9 cellular contexts compared by ENCODE assay signal in the genomic region with DNA sequence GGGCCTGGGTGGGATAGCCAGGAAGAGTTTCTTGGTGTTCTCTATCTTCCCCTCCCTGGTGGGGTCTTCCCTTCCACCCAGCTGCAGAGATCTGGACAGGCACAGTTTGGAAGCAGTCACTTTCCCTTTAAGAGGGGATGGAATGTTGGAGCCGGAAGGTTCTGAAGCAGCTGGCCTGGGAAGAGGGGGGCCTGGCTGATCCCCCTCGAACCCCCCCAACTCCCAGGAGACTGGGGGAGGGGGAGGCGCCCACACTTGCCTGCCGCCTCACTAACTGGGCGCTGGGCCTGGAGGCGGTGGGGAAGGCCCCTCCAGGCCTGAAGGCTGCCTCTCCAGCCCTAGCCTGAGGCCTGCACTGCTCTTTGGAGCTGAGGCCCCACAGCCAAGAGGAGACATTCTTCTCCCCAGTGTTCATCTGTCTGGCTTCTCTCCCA. TPM values are rescaled to one million over a fixed set of nuclear protein-coding genes. Genes with fewer than 3 reads are reported as not detected.
DNase-seq lines count a peak whose midpoint lies in the region; ATAC-seq, FAIRE-seq and TF ChIP-seq lines count a peak whose summit lies in the region.
"Had no signal": no experiment of that assay in that cellular context is flagged by ENCODE, and none has a peak within 500 bp of the region (broad histone marks: within the 10 kb centered on the region; RNA-seq: fewer than 3 reads in every experiment).

No MANE protein-coding gene starts in this region.

- H3K9me3 Mint-ChIP-seq in HFFc6 (no peaks in the 10 kb centered on the region), neural crest cell (no peaks in the 10 kb centered on the region)
- H3K9me3 Mint-ChIP-seq in activated CD4-positive, alpha-beta memory T cell treated with anti-CD3 and anti-CD28 coated beads, Interleukin-2, amount 10 ng/mL, durations not matched to agents 7 days and 5 days: no peaks in the 10 kb centered on the region

- TF ChIP-seq EP300 in gastroesophageal sphincter (IDR thresholded peaks at IDR 0.05): no peak

- H3K9me3 ChIP-seq in BLaER1 treated with 17β-estradiol and CSF1 and Interleukin-3, amounts not matched to agents 10 nM and 100 nM (replicated peaks in 1 of 11): no peaks in the 10 kb centered on the region
- H3K9me3 ChIP-seq in gastroesophageal sphincter: no peaks in the 10 kb centered on the region

- FAIRE-seq in GM12892 (lab: Jason Lieb, UNC): no peak

- WGBS in gastroesophageal sphincter (ENCODE audit: low coverage in 1 of 2), 2 donors: 0% methylated on average over 5 of the region's 6 CpGs; no CpG with 5 or more reads in 1 of the 2 donors

- POLR2A ChIA-PET in activated CD4-positive, alpha-beta memory T cell treated with anti-CD3 and anti-CD28 coated beads, Interleukin-2, amount 10 ng/mL, durations not matched to agents 7 days and 5 days (lab: Charles Lee): interaction anchor here (1.5 to 2.8 kb wide), 2 partner anchors 9 to 22 kb away, joined by 4 to 27 read pairs; a partner anchor contains a TSS

- no peak for TF ChIP-seq POLR2A in gastroesophageal sphincter (IDR thresholded peaks at IDR 0.05)
- TF ChIP-seq POLR2A in GM12892 (IDR thresholded peaks at IDR 0.05; ENCODE audit: low read depth, low read length): no peak

- peaks cover 0 to 22% (median 6%) of the 10 kb centered on the region in 11 experiments; a peak in 11 of 22 replicates for H3K36me3 ChIP-seq in BLaER1 treated with 17β-estradiol and CSF1 and Interleukin-3, amounts not matched to agents 10 nM and 100 nM
- H3K36me3 ChIP-seq in gastroesophageal sphincter: no peaks in the 10 kb centered on the region

- peak overlapping the region; percentile 77 to 89 (median 87) for H3K27ac ChIP-seq in BLaER1 treated with 17β-estradiol and CSF1 and Interleukin-3, amounts not matched to agents 10 nM and 100 nM
- peak overlapping the region; percentile 76 to 95 (median 94) for H3K27ac ChIP-seq in gastroesophageal sphincter

- no peaks in the 10 kb centered on the region for H3K27me3 ChIP-seq in BLaER1 treated with 17β-estradiol and CSF1 and Interleukin-3, amounts not matched to agents 10 nM and 100 nM
- H3K27me3 ChIP-seq in gastroesophageal sphincter: no peaks in the 10 kb centered on the region

- peaks cover 15% of the 10 kb centered on the region for H3K36me3 Mint-ChIP-seq in HFFc6 (ENCODE audit: low read depth)
- peaks cover 4% of the 10 kb centered on the region for H3K36me3 Mint-ChIP-seq in activated CD4-positive, alpha-beta memory T cell treated with anti-CD3 and anti-CD28 coated beads, Interleukin-2, amount 10 ng/mL, durations not matched to agents 7 days and 5 days (ENCODE audit: low read depth)
- H3K36me3 Mint-ChIP-seq in neural crest cell (ENCODE audit: low read depth): peaks cover 2% of the 10 kb centered on the region

- peak; percentile 6 for DNase-seq in HFFc6
- DNase-seq in activated CD4-positive, alpha-beta memory T cell treated with anti-CD3 and anti-CD28 coated beads, Interleukin-2, amount 10 ng/mL, durations not matched to agents 7 days and 5 days: no peak
- no peak for DNase-seq in neural crest cell (ENCODE audit: low read depth, low spot score)
- DNase-seq in GM12892 (ENCODE audit: insufficient read length): no peak
- no peak for DNase-seq in NCI-H774 (lab: John Stamatoyannopoulos, UW)

- no peaks in the 10 kb centered on the region; the same call in 1 of the 2 replicates for H3K27me3 Mint-ChIP-seq in HFFc6 (ENCODE audit: insufficient read depth)
- H3K27me3 Mint-ChIP-seq in activated CD4-positive, alpha-beta memory T cell treated with anti-CD3 and anti-CD28 coated beads, Interleukin-2, amount 10 ng/mL, durations not matched to agents 7 days and 5 days: no peaks in the 10 kb centered on the region
- no peaks in the 10 kb centered on the region for H3K27me3 Mint-ChIP-seq in neural crest cell (ENCODE audit: low read depth)

- peak overlapping the region; percentile 82 for H3K27ac Mint-ChIP-seq in HFFc6
- H3K27ac Mint-ChIP-seq in activated CD4-positive, alpha-beta memory T cell treated with anti-CD3 and anti-CD28 coated beads, Interleukin-2, amount 10 ng/mL, durations not matched to agents 7 days and 5 days: peak overlapping the region; percentile 79
- H3K27ac Mint-ChIP-seq in neural crest cell (ENCODE audit: unreplicated experiment): peak overlapping the region; percentile 90

- peaks cover 31 to 60% (median 51%) of the 10 kb centered on the region in 11 experiments; a peak in 21 of 22 replicates for H4K20me1 ChIP-seq in BLaER1 treated with 17β-estradiol and CSF1 and Interleukin-3, amounts not matched to agents 10 nM and 100 nM

- no peak for TF ChIP-seq CTCF in HFFc6 (IDR thresholded peaks at IDR 0.05)
- TF ChIP-seq CTCF in gastroesophageal sphincter (IDR thresholded peaks at IDR 0.05): no peak
- TF ChIP-seq CTCF in neural crest cell (conservative IDR thresholded peaks at IDR 0.05): no peak

- peak; percentile 42 for ATAC-seq in gastroesophageal sphincter
- ATAC-seq in GM18909 (IDR thresholded peaks at IDR 0.05; ENCODE audit: poor library complexity, unreplicated experiment): no peak

- peak overlapping the region; percentile 91 for H3K4me3 Mint-ChIP-seq in HFFc6
- H3K4me3 Mint-ChIP-seq in activated CD4-positive, alpha-beta memory T cell treated with anti-CD3 and anti-CD28 coated beads, Interleukin-2, amount 10 ng/mL, durations not matched to agents 7 days and 5 days: peak overlapping the region; percentile 93
- peak overlapping the region; percentile 93 for H3K4me3 Mint-ChIP-seq in neural crest cell

- H3K4me1 Mint-ChIP-seq in HFFc6 (ENCODE audit: low read depth) (peaks cover 50% of the 10 kb centered on the region), neural crest cell (peaks cover 45% of the 10 kb centered on the region)
- H3K4me1 Mint-ChIP-seq in activated CD4-positive, alpha-beta memory T cell treated with anti-CD3 and anti-CD28 coated beads, Interleukin-2, amount 10 ng/mL, durations not matched to agents 7 days and 5 days: peaks cover 31% of the 10 kb centered on the region

- H3K9ac ChIP-seq in BLaER1 treated with 17β-estradiol and CSF1 and Interleukin-3, amounts not matched to agents 10 nM and 100 nM: peak overlapping the region; percentile 86 to 96 (median 91)

- H3K4me2 ChIP-seq in BLaER1 treated with 17β-estradiol and CSF1 and Interleukin-3, amounts not matched to agents 10 nM and 100 nM: peak overlapping the region; percentile 95 to 99 (median 98)

- peaks cover 33 to 56% (median 47%) of the 10 kb centered on the region in 10 experiments for H3K4me1 ChIP-seq in BLaER1 treated with 17β-estradiol and CSF1 and Interleukin-3, amounts not matched to agents 10 nM and 100 nM
- H3K4me1 ChIP-seq in gastroesophageal sphincter: peaks cover 3 to 72% (median 34%) of the 10 kb centered on the region in 3 donors

- peak overlapping the region; percentile 76 to 98 (median 90) for H3K4me3 ChIP-seq in BLaER1 treated with 17β-estradiol and CSF1 and Interleukin-3, amounts not matched to agents 10 nM and 100 nM
- peak overlapping the region; percentile 94 to 97 for H3K4me3 ChIP-seq in gastroesophageal sphincter

- CTCF ChIA-PET in activated CD4-positive, alpha-beta memory T cell treated with anti-CD3 and anti-CD28 coated beads, Interleukin-2, amount 10 ng/mL, durations not matched to agents 7 days and 5 days (lab: Charles Lee): interaction anchor here (0.7 to 1.4 kb wide), 2 partner anchors 29 to 1187 kb away, joined by 4 to 6 read pairs; a partner anchor contains a TSS

RNA-seq across cellular contexts. Expression of a gene that starts 1.4 kb away (rescaled TPM):
- 10 to 100 TPM; 59.2 to 73.5 (median 64.9) TPM for total RNA-seq in HFFc6 (2021; fragmentation: NEBNext Ultra II Directional; extraction: Animal tissue kit (Norgen Biotek cat#: 25700))
- 10 to 100 TPM; 33.2 to 40.7 TPM for total RNA-seq in activated CD4-positive, alpha-beta memory T cell treated with anti-CD3 and anti-CD28 coated beads, Interleukin-2, amount 10 ng/mL, durations not matched to agents 7 days and 5 days
- total RNA-seq in gastroesophageal sphincter (100 to 1,000 TPM in 1 of 4 donors, 10 to 100 TPM in 3; 56.8 to 117 (median 66.4) TPM), neural crest cell (90.9 and 93.8 TPM in 2 replicates)
- polyA plus RNA-seq in GM12892 (2012; ENCODE audit: missing spikeins): 14.3 TPM

RNA-seq across cellular contexts. Expression of a gene that starts 18.1 kb away (rescaled TPM):
- total RNA-seq in HFFc6 (2021; fragmentation: NEBNext Ultra II Directional; extraction: Animal tissue kit (Norgen Biotek cat#: 25700)): 100 to 1,000 TPM; 796 to 849 (median 832) TPM
- total RNA-seq in activated CD4-positive, alpha-beta memory T cell treated with anti-CD3 and anti-CD28 coated beads, Interleukin-2, amount 10 ng/mL, durations not matched to agents 7 days and 5 days: 100 to 1,000 TPM; 206 to 218 TPM
- total RNA-seq in gastroesophageal sphincter: 100 to 1,000 TPM; 234 to 322 (median 288) TPM
- total RNA-seq in neural crest cell: 271 and 289 TPM in 2 replicates
- 157 TPM for polyA plus RNA-seq in GM12892 (2012; ENCODE audit: missing spikeins)

RNA-seq across cellular contexts. Expression of a gene that starts 21.4 kb away (rescaled TPM):
- total RNA-seq in HFFc6 (2021; fragmentation: NEBNext Ultra II Directional; extraction: Animal tissue kit (Norgen Biotek cat#: 25700)): 10 to 100 TPM; 27.5 to 33.1 (median 31.4) TPM
- 10 to 100 TPM; 45.9 to 47.8 TPM for total RNA-seq in activated CD4-positive, alpha-beta memory T cell treated with anti-CD3 and anti-CD28 coated beads, Interleukin-2, amount 10 ng/mL, durations not matched to agents 7 days and 5 days
- total RNA-seq in gastroesophageal sphincter: 10 to 100 TPM; 36.2 to 49.2 (median 44.3) TPM
- total RNA-seq in neural crest cell: 54.8 and 57.7 TPM in 2 replicates
- 33.8 TPM for polyA plus RNA-seq in GM12892 (2012; ENCODE audit: missing spikeins)

RNA-seq across cellular contexts. Expression of a gene that starts 29.5 kb away (rescaled TPM):
- total RNA-seq in HFFc6 (2021; fragmentation: NEBNext Ultra II Directional; extraction: Animal tissue kit (Norgen Biotek cat#: 25700)): 10 to 100 TPM; 53.3 to 70.9 (median 63.4) TPM
- total RNA-seq in activated CD4-positive, alpha-beta memory T cell treated with anti-CD3 and anti-CD28 coated beads, Interleukin-2, amount 10 ng/mL, durations not matched to agents 7 days and 5 days: 10 to 100 TPM; 53.7 to 60.1 TPM
- total RNA-seq in gastroesophageal sphincter (10 to 100 TPM; 31.8 to 54.9 (median 39.5) TPM), neural crest cell (63.9 and 67.3 TPM in 2 replicates)
- polyA plus RNA-seq in GM12892 (2012; ENCODE audit: missing spikeins): 30.3 TPM

RNA-seq across cellular contexts. Expression of a gene that starts 59.7 kb away (rescaled TPM):
- total RNA-seq in HFFc6 (2021; fragmentation: NEBNext Ultra II Directional; extraction: Animal tissue kit (Norgen Biotek cat#: 25700)): not detected
- not detected for total RNA-seq in activated CD4-positive, alpha-beta memory T cell treated with anti-CD3 and anti-CD28 coated beads, Interleukin-2, amount 10 ng/mL, durations not matched to agents 7 days and 5 days
- total RNA-seq in gastroesophageal sphincter (not detected), neural crest cell (not detected in 2 replicates)
- polyA plus RNA-seq in GM12892 (2012; ENCODE audit: missing spikeins): not detected
- total RNA-seq: subcutaneous adipose tissue had no signal
